Comparison of ENCODE assay signal across 15 cellular contexts in the genomic region with DNA sequence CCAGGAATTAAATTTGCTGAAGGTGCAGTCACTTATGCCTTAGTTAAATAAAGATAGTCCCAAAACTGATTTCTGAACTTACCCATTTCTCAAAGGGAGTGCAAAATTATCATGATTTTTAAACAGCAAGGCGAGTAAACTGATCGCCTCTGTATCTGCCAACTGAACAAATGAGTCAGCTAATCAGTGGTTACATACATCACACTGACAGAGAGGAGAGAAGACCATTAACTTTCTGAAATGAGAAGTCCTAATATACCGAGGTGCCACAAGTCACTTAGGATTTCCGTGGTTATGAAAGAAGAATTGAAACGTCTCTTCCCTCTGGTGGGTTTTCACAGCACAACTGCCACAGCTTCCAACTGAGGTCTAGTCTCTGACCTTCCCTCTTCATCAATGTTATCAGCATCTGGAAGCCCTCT.
DNase-seq lines count a peak whose midpoint lies in the region; ATAC-seq and TF ChIP-seq lines count a peak whose summit lies in the region.
"Had no signal": no experiment of that assay in that cellular context is flagged by ENCODE, and none has a peak within 500 bp of the region (broad histone marks: within the 10 kb centered on the region; RNA-seq: fewer than 3 reads in every experiment).

No MANE protein-coding gene starts in this region.

- H2AFZ ChIP-seq in neural progenitor cell (replicated peaks) = no peak overlapping the region

- H3K36me3 ChIP-seq in neural progenitor cell (no peaks in the 10 kb centered on the region), vagina (no peaks in the 10 kb centered on the region)
- H3K36me3 ChIP-seq: MG63 had no signal

- H3K4me1 ChIP-seq in neural progenitor cell (peaks cover 66% of the 10 kb centered on the region), vagina (no peaks in the 10 kb centered on the region)

- H3F3A ChIP-seq in neural progenitor cell (ENCODE audit: low read depth) = peaks cover 42% of the 10 kb centered on the region

- no peaks in the 10 kb centered on the region for H3K9me3 Mint-ChIP-seq in neural progenitor cell
- H3K9me3 Mint-ChIP-seq: nephron had no signal

- H3K4me3 ChIP-seq in neural progenitor cell (no peak overlapping the region), vagina (no peak overlapping the region)
- H3K4me3 ChIP-seq: MG63, SK-N-MC, smooth muscle cell had no signal

- intact Hi-C loops in vagina (cut with DNase I) = no loop called here

- H3K27me3 ChIP-seq in neural progenitor cell (no peaks in the 10 kb centered on the region), vagina (no peaks in the 10 kb centered on the region)
- H3K27me3 ChIP-seq: MG63 had no signal

- TF ChIP-seq POLR2A in vagina (IDR thresholded peaks at IDR 0.05) = no peak

- peak overlapping the region; percentile 32 for H3K27ac Mint-ChIP-seq in neural progenitor cell
- H3K27ac Mint-ChIP-seq: activated CD4-positive, alpha-beta memory T cell treated with anti-CD3 and anti-CD28 coated beads for 36 hours; nephron had no signal

- no peak for TF ChIP-seq CTCF in neural progenitor cell (IDR thresholded peaks at IDR 0.05)
- TF ChIP-seq CTCF in vagina (IDR thresholded peaks at IDR 0.05) = no peak

- no peak overlapping the region for H3K4me2 ChIP-seq in neural progenitor cell
- H3K4me2 ChIP-seq: smooth muscle cell had no signal

- H3K36me3 Mint-ChIP-seq in neural progenitor cell = no peaks in the 10 kb centered on the region

- H3K4me3 Mint-ChIP-seq in neural progenitor cell = no peak overlapping the region
- H3K4me3 Mint-ChIP-seq: activated CD4-positive, alpha-beta memory T cell treated with anti-CD3 and anti-CD28 coated beads for 36 hours; nephron had no signal

- no peak overlapping the region for H3K9ac ChIP-seq in neural progenitor cell

- H3K4me1 Mint-ChIP-seq in neural progenitor cell = peaks cover 58% of the 10 kb centered on the region
- H3K4me1 Mint-ChIP-seq: nephron had no signal

- H3K27ac ChIP-seq in neural progenitor cell (no peak overlapping the region), vagina (no peak overlapping the region)
- H3K27ac ChIP-seq: SK-N-MC had no signal

- no peaks in the 10 kb centered on the region for H3K79me2 ChIP-seq in neural progenitor cell (ENCODE audit: low read depth)

- DNase-seq in SKM-1 treated with dmso at 0.1 percent for 144 hours (lab: John Stamatoyannopoulos, UW; ENCODE audit: unreplicated experiment) = peak; percentile 89
- no peak for DNase-seq in neural progenitor cell (ENCODE audit: low spot score)
- no peak for DNase-seq in vagina (ENCODE audit: extremely low spot score in 2 of 2)
- DNase-seq in mucosa of gallbladder (ENCODE audit: low spot score) = no peak
- DNase-seq in OCI-M2 (lab: John Stamatoyannopoulos, UW; ENCODE audit: unreplicated experiment) = no peak
- DNase-seq: activated CD4-positive, alpha-beta memory T cell treated with anti-CD3 and anti-CD28 coated beads for 36 hours; activated naive CD4-positive, alpha-beta T cell; MG63; NCI-H526 had no signal

- ATAC-seq in GM18907 (IDR thresholded peaks at IDR 0.05; ENCODE audit: unreplicated experiment) (peak; percentile 90), HG03442 (IDR thresholded peaks at IDR 0.05; ENCODE audit: unreplicated experiment) (peak; percentile 81), GM19467 (IDR thresholded peaks at IDR 0.05; ENCODE audit: unreplicated experiment) (no peak)

- peaks cover 8% of the 10 kb centered on the region for H4K20me1 ChIP-seq in neural progenitor cell (ENCODE audit: low read depth)

- H3K27me3 Mint-ChIP-seq in neural progenitor cell (ENCODE audit: insufficient read depth, low read depth) = peaks cover 4% of the 10 kb centered on the region
- H3K27me3 Mint-ChIP-seq: activated CD4-positive, alpha-beta memory T cell treated with anti-CD3 and anti-CD28 coated beads for 36 hours had no signal

- H3K9me3 ChIP-seq in neural progenitor cell (ENCODE audit: low read depth) (no peaks in the 10 kb centered on the region), vagina (no peaks in the 10 kb centered on the region)
- H3K9me3 ChIP-seq: MG63 had no signal
